20 cellular contexts compared by ENCODE assay signal in genomic region chr15:57777034-57777433, GRCh38.
"Had no signal": no experiment of that assay in that cellular context is flagged by ENCODE, and none has a peak within 500 bp of the region (broad histone marks: within the 10 kb centered on the region; RNA-seq: fewer than 3 reads in every experiment).

No MANE protein-coding gene starts in this region.

- H3K79me2 ChIP-seq: parathyroid adenoma had no signal

- H3K27me3 ChIP-seq: cardiac muscle cell, heart right ventricle, right lobe of liver, tibial nerve had no signal

- H3K27ac Mint-ChIP-seq: endodermal cell; memory B cell; stimulated activated effector memory CD8-positive, alpha-beta T cell treated with anti-CD3 and anti-CD28 coated beads, Interleukin-12 subunit alpha, Interleukin-12 subunit beta, amount 100 ng/mL, for 72 hours had no signal

- H3K4me1 ChIP-seq: heart right ventricle, parathyroid adenoma, right lobe of liver, tibial nerve had no signal

- H3K27me3 Mint-ChIP-seq: stimulated activated naive CD8-positive, alpha-beta T cell treated with anti-CD3 and anti-CD28 coated beads, Interleukin-15, amount 100 ng/mL, for 72 hours had no signal

- H3K9me3 Mint-ChIP-seq: activated T-cell treated with anti-CD3 and anti-CD28 coated beads, Interleukin-2, amount 50 U/mL, for 4 hours; endodermal cell; nephron; stimulated activated effector memory CD8-positive, alpha-beta T cell treated with anti-CD3 and anti-CD28 coated beads, Interleukin-12 subunit alpha, Interleukin-12 subunit beta, amount 100 ng/mL, for 72 hours; stimulated activated naive CD8-positive, alpha-beta T cell treated with anti-CD3 and anti-CD28 coated beads, Interleukin-15, amount 100 ng/mL, for 72 hours had no signal

- H3K9me3 ChIP-seq: heart right ventricle, right lobe of liver, tibial nerve had no signal

- H3K27ac ChIP-seq: cardiac muscle cell, epithelial cell of prostate, heart right ventricle, parathyroid adenoma, right lobe of liver, skin epidermis, tibial nerve had no signal

- H3K9ac ChIP-seq: parathyroid adenoma had no signal

- H2AFZ ChIP-seq: parathyroid adenoma had no signal

- ATAC-seq: activated T-cell treated with anti-CD3 and anti-CD28 coated beads, Interleukin-2, amount 50 U/mL, for 4 hours; heart right ventricle; left cardiac atrium; right lobe of liver; stimulated activated effector memory CD8-positive, alpha-beta T cell treated with anti-CD3 and anti-CD28 coated beads, Interleukin-12 subunit alpha, Interleukin-12 subunit beta, amount 100 ng/mL, for 72 hours; stimulated activated naive CD8-positive, alpha-beta T cell treated with anti-CD3 and anti-CD28 coated beads, Interleukin-15, amount 100 ng/mL, for 72 hours had no signal

- H3K4me3 Mint-ChIP-seq: activated T-cell treated with anti-CD3 and anti-CD28 coated beads, Interleukin-2, amount 50 U/mL, for 4 hours; endodermal cell; memory B cell; nephron; stimulated activated effector memory CD8-positive, alpha-beta T cell treated with anti-CD3 and anti-CD28 coated beads, Interleukin-12 subunit alpha, Interleukin-12 subunit beta, amount 100 ng/mL, for 72 hours; stimulated activated naive CD8-positive, alpha-beta T cell treated with anti-CD3 and anti-CD28 coated beads, Interleukin-15, amount 100 ng/mL, for 72 hours had no signal

- H3K36me3 Mint-ChIP-seq: memory B cell; stimulated activated effector memory CD8-positive, alpha-beta T cell treated with anti-CD3 and anti-CD28 coated beads, Interleukin-12 subunit alpha, Interleukin-12 subunit beta, amount 100 ng/mL, for 72 hours had no signal

- DNase-seq: activated CD8-positive, alpha-beta memory T cell treated with anti-CD3 and anti-CD28 coated beads, Interleukin-2, amount 50 U/mL, for 48 hours; activated naive CD4-positive, alpha-beta T cell treated with Interleukin-2 at 50 U/mL for 16 hours; activated T-cell treated with anti-CD3 and anti-CD28 coated beads, Interleukin-2, amount 50 U/mL, for 4 hours; amygdala; cortex of kidney; endodermal cell; heart right ventricle; left cardiac atrium; nucleus accumbens; right lobe of liver; stimulated activated CD4-positive, alpha-beta T cell treated with anti-CD3 and anti-CD28 coated beads, Interleukin-2, amount 100 ng/mL, for 24 hours; stimulated activated naive CD8-positive, alpha-beta T cell treated with anti-CD3 and anti-CD28 coated beads, Interleukin-15, amount 100 ng/mL, for 72 hours had no signal

- H3K36me3 ChIP-seq: cardiac muscle cell, heart right ventricle, right lobe of liver, tibial nerve had no signal

- H3K4me1 Mint-ChIP-seq: endodermal cell; memory B cell; stimulated activated effector memory CD8-positive, alpha-beta T cell treated with anti-CD3 and anti-CD28 coated beads, Interleukin-12 subunit alpha, Interleukin-12 subunit beta, amount 100 ng/mL, for 72 hours had no signal

- H3K4me3 ChIP-seq: cardiac muscle cell, heart right ventricle, right lobe of liver, skin epidermis, tibial nerve had no signal
